8 cellular contexts compared by ENCODE assay signal in genomic region chr11:77473001-77473800, GRCh38. TPM values are rescaled to one million over a fixed set of nuclear protein-coding genes. Genes with fewer than 3 reads are reported as not detected.
DNase-seq lines count a peak whose midpoint lies in the region; ATAC-seq, FAIRE-seq and TF ChIP-seq lines count a peak whose summit lies in the region.

No MANE protein-coding gene starts in this region.

- peak; percentile 66 to 69 for ATAC-seq in activated CD4-positive, CD25-positive, alpha-beta regulatory T cell treated with anti-CD3 and anti-CD28 coated beads, Interleukin-2, amount 50 U/mL, for 24 hours
- ATAC-seq in HepG2: peak; percentile 83
- no peak for ATAC-seq in GM19328 (IDR thresholded peaks at IDR 0.05; ENCODE audit: unreplicated experiment)

- intact Hi-C loops in HepG2 (cut with micrococcal nuclease; ENCODE audit: unreplicated experiment): loop anchor here (5.0 kb wide), 1 partner anchor 74 kb away; no protein-coding TSS in a partner anchor

- H3K9ac ChIP-seq in BLaER1 (peak overlapping the region; percentile 94), HepG2 (ENCODE audit: insufficient read depth, low read depth, low read length) (peak overlapping the region; percentile 52; the same call in 1 of the 2 replicates)

- FAIRE-seq in GM19239 (lab: Jason Lieb, UNC) (peak; percentile 83), HepG2 (lab: Jason Lieb, UNC) (no peak)

- H3K27me3 ChIP-seq in BLaER1: no peaks in the 10 kb centered on the region
- H3K27me3 ChIP-seq in HepG2 (ENCODE audit: control insufficient read depth in 1 of 2, insufficient read depth in 2 of 2, low read length in 2 of 2): peaks cover 1 to 24% of the 10 kb centered on the region in 2 experiments; a peak in 2 of 5 replicates

- TF ChIP-seq CTCF in chondrocyte (IDR thresholded peaks at IDR 0.05) (no peak), HepG2 (CRISPR knock-in tag; IDR thresholded peaks at IDR 0.05) (no peak)

- H2AFZ ChIP-seq in HepG2 (ENCODE audit: low read length): no peak overlapping the region

- no peaks in the 10 kb centered on the region for H3K27me3 Mint-ChIP-seq in chondrocyte (ENCODE audit: low read depth)

- H3K27ac Mint-ChIP-seq in chondrocyte (ENCODE audit: unreplicated experiment): peak overlapping the region; percentile 89

- H3K4me2 ChIP-seq in BLaER1 (peak overlapping the region; percentile 77), HepG2 (ENCODE audit: low read depth, low read length) (peak overlapping the region; percentile 84)

- H3K27ac ChIP-seq in BLaER1 (peak overlapping the region; percentile 91), HepG2 (ENCODE audit: extremely low read length, insufficient read depth, low read length) (no peak overlapping the region)

- TF ChIP-seq RAD21 in HepG2 (CRISPR knock-in tag; IDR thresholded peaks at IDR 0.05): no peak

- TF ChIP-seq POLR2A in HepG2 (IDR thresholded peaks at IDR 0.05; ENCODE audit: insufficient read depth in 1 of 2, low read depth in 2 of 2, low read length in 2 of 2): no peak

- no peaks in the 10 kb centered on the region for H3K36me3 ChIP-seq in BLaER1
- H3K36me3 ChIP-seq in HepG2 (replicated peaks in 1 of 2; ENCODE audit: control insufficient read depth in 1 of 2, insufficient read depth in 2 of 2, low read length in 2 of 2): no peaks in the 10 kb centered on the region

- H3K4me1 Mint-ChIP-seq in chondrocyte (ENCODE audit: low read depth): peaks cover 9% of the 10 kb centered on the region

- peaks cover 30% of the 10 kb centered on the region for H3K4me1 ChIP-seq in BLaER1
- peaks cover 51% of the 10 kb centered on the region for H3K4me1 ChIP-seq in HepG2 (ENCODE audit: insufficient read depth, low read length)

- no TSS peak for BruUV-seq in HepG2 (replicated peaks; lab: Mats Ljungman, UMichigan)

- peak overlapping the region; percentile 79 for H3K4me3 Mint-ChIP-seq in chondrocyte (ENCODE audit: unreplicated experiment)

- H4K20me1 ChIP-seq in BLaER1 (peaks cover 8% of the 10 kb centered on the region; the same call in 1 of the 2 replicates), HepG2 (ENCODE audit: insufficient read depth, low read length) (no peaks in the 10 kb centered on the region)

- CTCF ChIA-PET in HepG2 (lab: Yijun Ruan, JAX; ENCODE audit: low intra/inter-chr PET ratio, low total read pairs): no interaction called here

- TF ChIP-seq EP300 in HepG2 (IDR thresholded peaks at IDR 0.05; ENCODE audit: low read depth in 2 of 2, low read length in 2 of 2): no peak
- no peak for TF ChIP-seq EP300 in HepG2 (CRISPR knock-in tag; IDR thresholded peaks at IDR 0.05; ENCODE audit: borderline replicate concordance)

- H3K4me3 ChIP-seq in BLaER1: peak overlapping the region; percentile 88
- peak overlapping the region; percentile 53 to 72 (median 63) for H3K4me3 ChIP-seq in HepG2 (replicated peaks in 1 of 3; ENCODE audit: insufficient read depth in 1 of 3, low read depth in 2 of 3, low read length in 3 of 3)

- DNase-seq in GM19239 (ENCODE audit: insufficient read length, low spot score) (peak; percentile 44), HuH-7.5 (ENCODE audit: low spot score) (peak; percentile 40), chondrocyte (ENCODE audit: low spot score) (no peak), HepG2 (ENCODE audit: low spot score) (no peak)
- DNase-seq in stimulated activated CD4-positive, alpha-beta T cell treated with anti-CD3 and anti-CD28 coated beads, Interleukin-4, amount 100 ng/mL, for 24 hours: peak; percentile 40

- in situ Hi-C loops in HepG2 (cut with HindIII; ENCODE audit: extremely low pct_ligation_motif_present, low pct_unique_long_range_greater_than_20kb): no loop called here

- H3K9me3 Mint-ChIP-seq in chondrocyte (ENCODE audit: low read depth): no peaks in the 10 kb centered on the region

- POLR2A ChIA-PET in HepG2 (lab: Yijun Ruan, JAX): interaction anchor here (0.6 to 1.5 kb wide), 2 partner anchors 14 to 61 kb away, joined by 3 to 4 read pairs; no protein-coding TSS in a partner anchor

- H3K36me3 Mint-ChIP-seq in chondrocyte (ENCODE audit: low read depth): no peaks in the 10 kb centered on the region

- no peaks in the 10 kb centered on the region for H3K79me2 ChIP-seq in HepG2 (ENCODE audit: insufficient read depth, low read length)

- 1% methylated on average over 16 of the region's 79 CpGs for WGBS in HepG2 (ENCODE audit: low lambda C conversion rate)

- H3K9me3 ChIP-seq in BLaER1 (no peaks in the 10 kb centered on the region), HepG2 (ENCODE audit: low read length) (no peaks in the 10 kb centered on the region)

TF ChIP-seq in HepG2, 621 proteins besides CTCF, POLR2A, EP300 and RAD21 (continues in another document):
- TF ChIP-seq HNRNPK (IDR thresholded peaks at IDR 0.05; ENCODE audit: low read depth, low read length, poor library complexity, severe bottlenecking) (peak; percentile 56), UBTF (CRISPR knock-in tag; IDR thresholded peaks at IDR 0.05) (peak; percentile 34; the same call in 1 of the 2 replicates), ZBTB8A (CRISPR knock-in tag; IDR thresholded peaks at IDR 0.05; ENCODE audit: borderline replicate concordance, low read depth) (no peak), KDM3A (CRISPR knock-in tag; IDR thresholded peaks at IDR 0.05; ENCODE audit: low read depth) (0 out of 2 replicates have a peak, but pooled peaks have one; percentile 14), PHF20 (CRISPR knock-in tag; IDR thresholded peaks at IDR 0.05) (0 out of 2 replicates have a peak, but pooled peaks have one; percentile 5), TBX2 (CRISPR knock-in tag; IDR thresholded peaks at IDR 0.05; ENCODE audit: borderline replicate concordance) (no peak), GATAD1 (CRISPR knock-in tag; IDR thresholded peaks at IDR 0.05) (no peak), RBFOX2 (IDR thresholded peaks at IDR 0.05; ENCODE audit: low read depth, low read length) (peak; percentile 58), SALL1 (CRISPR knock-in tag; IDR thresholded peaks at IDR 0.05) (0 out of 2 replicates have a peak, but pooled peaks have one; percentile 6), ELF1 (CRISPR knock-in tag; IDR thresholded peaks at IDR 0.05) (no peak), ATAD3A (CRISPR knock-in tag; IDR thresholded peaks at IDR 0.05) (no peak), ZNF839 (CRISPR knock-in tag; IDR thresholded peaks at IDR 0.05; ENCODE audit: borderline replicate concordance) (no peak), RAD51 (IDR thresholded peaks at IDR 0.05; ENCODE audit: borderline replicate concordance) (no peak), ZNF10 (CRISPR knock-in tag; IDR thresholded peaks at IDR 0.05; ENCODE audit: borderline replicate concordance, low read depth) (no peak), MTF2 (CRISPR knock-in tag; IDR thresholded peaks at IDR 0.05; ENCODE audit: borderline replicate concordance) (peak; percentile 51; the same call in 1 of the 2 replicates)

RNA-seq across cellular contexts. Expression of gene PAK1, which starts 0.7 kb away (rescaled TPM):
- total RNA-seq in chondrocyte (24.5 to 30.2 TPM (median 28.2 TPM) in 3 replicates), HepG2 (2016; rRNA removed; fragmentation: Illumina TruSeq; extraction: Trizol) (1.5 and 3.1 TPM in 2 replicates)
- 2.0 and 3.0 TPM in 2 replicates for total RNA-seq in HepG2 (2016; cell fraction: cytosol; rRNA removed; fragmentation: Illumina TruSeq; extraction: Trizol; ENCODE audit: low read depth)
- 0.89 and 1.1 TPM in 2 replicates for total RNA-seq in HepG2 (2016; cell fraction: insoluble cytoplasmic fraction; rRNA removed; fragmentation: Illumina TruSeq; extraction: Trizol)
- total RNA-seq in HepG2 (2016; cell fraction: membrane; rRNA removed; fragmentation: Illumina TruSeq; extraction: Trizol): 1.5 and 1.8 TPM in 2 replicates
- 0.96 and 2.2 TPM in 2 replicates for total RNA-seq in HepG2 (2016; cell fraction: nucleus; rRNA removed; fragmentation: Illumina TruSeq; extraction: Trizol)
- 4.3 and 4.9 TPM in 2 replicates for polyA plus RNA-seq in HepG2 (2011; rRNA removed)
- polyA plus RNA-seq in HepG2 (2011; cell fraction: cytosol; rRNA removed): 1.7 and 3.1 TPM in 2 replicates
- 10.8 and 12.7 TPM in 2 replicates for polyA plus RNA-seq in HepG2 (2011; cell fraction: nucleus; rRNA removed)
- polyA plus RNA-seq in HepG2 (2012): 3.3 and 5.7 TPM in 2 replicates
- polyA plus RNA-seq in HepG2 (2016; cell fraction: cytosol; fragmentation: Illumina TruSeq; extraction: Trizol; ENCODE audit: low read depth): 0.31 and 0.35 TPM in 2 replicates
- polyA plus RNA-seq in HepG2 (2016; cell fraction: insoluble cytoplasmic fraction; fragmentation: Illumina TruSeq; extraction: Trizol; ENCODE audit: low read depth): 1.5 and 2.0 TPM in 2 replicates
- 0.78 and 1.3 TPM in 2 replicates for polyA plus RNA-seq in HepG2 (2016; cell fraction: membrane; fragmentation: Illumina TruSeq; extraction: Trizol; ENCODE audit: low read depth)
- 3.3 and 3.9 TPM in 2 replicates for polyA plus RNA-seq in HepG2 (2016; cell fraction: nucleus; fragmentation: Illumina TruSeq; extraction: Trizol; ENCODE audit: insufficient read depth, low read depth)
- 1.7 and 35.6 TPM in 2 replicates for polyA minus RNA-seq in HepG2 (2011; rRNA and poly(A)+ RNA removed; ENCODE audit: low replicate concordance)
- polyA minus RNA-seq in HepG2 (2011; cell fraction: cytosol; rRNA and poly(A)+ RNA removed): 2.1 and 4.2 TPM in 2 replicates
- 7.5 and 9.6 TPM in 2 replicates for polyA minus RNA-seq in HepG2 (2011; cell fraction: nucleus; rRNA and poly(A)+ RNA removed)

Comparison
In these comparisons a context has a peak if more than half of its experiments do, and no peak if none do; other contexts are left out.
1. DNase-seq: peak in GM19239 (single experiment), HuH-7.5 (single experiment) and stimulated activated CD4-positive, alpha-beta T cell treated with anti-CD3 and anti-CD28 coated beads, Interleukin-4, amount 100 ng/mL, for 24 hours (single experiment); none in chondrocyte (single experiment) and HepG2 (single experiment).